39 cellular contexts compared by ENCODE assay signal in the genomic region with DNA sequence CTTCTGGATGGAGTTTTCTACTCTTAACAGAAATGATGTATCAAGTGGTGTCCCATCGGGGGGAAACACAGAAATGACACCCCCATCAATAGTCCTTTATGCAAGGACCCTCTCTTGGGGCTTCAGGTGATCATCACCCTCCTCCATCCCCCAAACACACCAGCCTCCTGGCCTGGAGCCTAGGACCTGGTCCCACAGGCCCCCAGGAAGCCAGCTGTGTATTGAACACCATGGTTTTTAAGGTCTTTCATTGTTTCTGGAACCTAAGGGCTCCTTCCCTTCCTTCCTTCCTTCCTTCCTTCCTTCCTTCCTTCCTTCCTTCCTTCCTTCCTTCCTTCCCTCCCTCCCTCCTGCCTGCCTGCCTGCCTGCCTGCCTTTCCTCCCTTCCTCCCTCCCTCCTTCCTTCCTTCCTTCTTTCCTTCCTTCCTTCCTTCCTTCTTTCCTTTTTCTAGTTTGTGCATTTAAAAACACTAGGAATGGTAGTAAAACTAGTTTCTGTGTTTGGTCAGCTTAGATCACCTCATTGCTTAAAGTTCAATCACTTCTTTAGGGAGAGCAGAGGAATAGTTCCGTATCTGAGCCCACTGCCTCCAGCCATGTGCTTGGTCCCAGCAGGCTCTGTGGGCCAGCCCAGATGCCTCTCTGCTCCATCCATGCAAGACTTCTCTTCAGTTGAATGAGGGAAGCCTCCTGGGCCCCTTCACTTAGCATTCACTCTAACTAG. TPM values are rescaled to one million over a fixed set of nuclear protein-coding genes. Genes with fewer than 3 reads are reported as not detected.
"Had no signal": no experiment of that assay in that cellular context is flagged by ENCODE, and none has a peak within 500 bp of the region (broad histone marks: within the 10 kb centered on the region; RNA-seq: fewer than 3 reads in every experiment).

No MANE protein-coding gene starts in this region.

- H3K36me3 Mint-ChIP-seq: activated CD8-positive, alpha-beta memory T cell treated with anti-CD3 and anti-CD28 coated beads, Interleukin-2, amount 10 ng/mL, durations not matched to agents 7 days and 5 days; activated naive CD4-positive, alpha-beta T cell treated with anti-CD3 and anti-CD28 coated beads, Interleukin-2, amount 10 ng/mL, durations not matched to agents 7 days and 5 days; activated naive CD4-positive, alpha-beta T cell treated with anti-CD3 and anti-CD28 coated beads, Interleukin-2, amount 50 U/mL, for 24 hours; activated naive CD8-positive, alpha-beta T cell; activated naive CD8-positive, alpha-beta T cell treated with anti-CD3 and anti-CD28 coated beads, Interleukin-2, amount 10 ng/mL, durations not matched to agents 7 days and 5 days; brain; WTC11 had no signal

- H3K27me3 Mint-ChIP-seq: activated CD4-positive, alpha-beta memory T cell treated with anti-CD3 and anti-CD28 coated beads, Interleukin-2, amount 10 ng/mL, durations not matched to agents 7 days and 5 days; activated CD4-positive, alpha-beta T cell treated with anti-CD3 and anti-CD28 coated beads, Interleukin-2, amount 10 ng/mL, durations not matched to agents 7 days and 5 days; activated CD8-positive, alpha-beta memory T cell treated with anti-CD3 and anti-CD28 coated beads, Interleukin-2, amount 10 ng/mL, durations not matched to agents 7 days and 5 days; activated naive CD8-positive, alpha-beta T cell treated with anti-CD3 and anti-CD28 coated beads, Interleukin-2, amount 10 ng/mL, durations not matched to agents 7 days and 5 days had no signal

- H3K4me3 Mint-ChIP-seq: activated CD4-positive, alpha-beta memory T cell treated with anti-CD3 and anti-CD28 coated beads, Interleukin-2, amount 10 ng/mL, durations not matched to agents 7 days and 5 days; activated CD4-positive, alpha-beta T cell treated with anti-CD3 and anti-CD28 coated beads for 36 hours; activated CD4-positive, alpha-beta T cell treated with anti-CD3 and anti-CD28 coated beads, Interleukin-2, amount 10 ng/mL, durations not matched to agents 7 days and 5 days; activated CD8-positive, alpha-beta memory T cell treated with anti-CD3 and anti-CD28 coated beads, Interleukin-2, amount 10 ng/mL, durations not matched to agents 7 days and 5 days; activated CD8-positive, alpha-beta T cell treated with anti-CD3 and anti-CD28 coated beads, Interleukin-2, amount 10 ng/mL, durations not matched to agents 7 days and 5 days; activated naive CD4-positive, alpha-beta T cell treated with anti-CD3 and anti-CD28 coated beads, Interleukin-2, amount 10 ng/mL, durations not matched to agents 7 days and 5 days; activated naive CD4-positive, alpha-beta T cell treated with anti-CD3 and anti-CD28 coated beads, Interleukin-2, amount 50 U/mL, for 24 hours; activated naive CD8-positive, alpha-beta T cell; activated naive CD8-positive, alpha-beta T cell treated with anti-CD3 and anti-CD28 coated beads, Interleukin-2, amount 10 ng/mL, durations not matched to agents 7 days and 5 days; activated naive CD8-positive, alpha-beta T cell treated with anti-CD3 and anti-CD28 coated beads, Interleukin-2, amount 50 U/mL, for 24 hours; activated T-cell treated with anti-CD3 and anti-CD28 coated beads, Interleukin-2, amount 50 U/mL, for 24 hours; brain; central memory CD8-positive, alpha-beta T cell; T-helper 2 cell treated with Interferon-gamma antibody and Interleukin-4, amounts not matched to agents 5 μg/mL and 100 μg/mL, for 36 hours; WTC11 had no signal

- H3K9me3 ChIP-seq: ascending aorta, colonic mucosa had no signal

- H3K27ac ChIP-seq: ascending aorta, cardiac muscle cell, colonic mucosa, WERI-Rb-1 had no signal

- H3K4me3 ChIP-seq: ascending aorta, cardiac muscle cell, colonic mucosa had no signal

- DNase-seq: activated CD4-positive, alpha-beta memory T cell treated with anti-CD3 and anti-CD28 coated beads, Interleukin-2, amount 10 ng/mL, durations not matched to agents 7 days and 5 days; activated CD4-positive, alpha-beta T cell treated with anti-CD3 and anti-CD28 coated beads for 1 hour; activated CD4-positive, alpha-beta T cell treated with anti-CD3 and anti-CD28 coated beads for 36 hours; activated CD4-positive, alpha-beta T cell treated with anti-CD3 and anti-CD28 coated beads for 48 hours; activated CD4-positive, alpha-beta T cell treated with anti-CD3 and anti-CD28 coated beads, Interleukin-2, amount 10 ng/mL, durations not matched to agents 7 days and 5 days; activated CD4-positive, alpha-beta T cell treated with anti-CD3 and anti-CD28 coated beads, Interleukin-2, amount 50 U/mL, for 48 hours; activated CD4-positive, CD25-positive, alpha-beta regulatory T cell; activated CD8-positive, alpha-beta memory T cell treated with anti-CD3 and anti-CD28 coated beads for 24 hours; activated CD8-positive, alpha-beta memory T cell treated with anti-CD3 and anti-CD28 coated beads, Interleukin-2, amount 10 ng/mL, durations not matched to agents 7 days and 5 days; activated CD8-positive, alpha-beta memory T cell treated with anti-CD3 and anti-CD28 coated beads, Interleukin-2, amount 50 U/mL, for 48 hours; activated CD8-positive, alpha-beta T cell treated with anti-CD3 and anti-CD28 coated beads, Interleukin-2, amount 10 ng/mL, durations not matched to agents 7 days and 5 days; activated effector memory CD4-positive, alpha-beta T cell treated with Interleukin-2 at 50 U/mL for 16 hours; activated gamma-delta T cell; activated naive CD4-positive, alpha-beta T cell treated with anti-CD3 and anti-CD28 coated beads, Interleukin-2, amount 10 ng/mL, durations not matched to agents 7 days and 5 days; activated naive CD4-positive, alpha-beta T cell treated with Interleukin-2 at 50 U/mL for 16 hours; activated naive CD8-positive, alpha-beta T cell treated with anti-CD3 and anti-CD28 coated beads, Interleukin-2, amount 10 ng/mL, durations not matched to agents 7 days and 5 days; activated naive CD8-positive, alpha-beta T cell treated with anti-CD3 and anti-CD28 coated beads, Interleukin-2, amount 50 U/mL, for 24 hours; activated T-cell treated with anti-CD3 and anti-CD28 coated beads, Interleukin-2, amount 50 U/mL, for 24 hours; activated T-cell treated with anti-CD3 and anti-CD28 coated beads, Interleukin-2, amount 50 U/mL, for 48 hours; amygdala; anterior cingulate cortex; caudate nucleus; cerebellar nuclear complex; colonic mucosa; T-helper 2 cell; T-helper 9 cell; WERI-Rb-1 had no signal

- ATAC-seq: activated CD4-positive, alpha-beta T cell treated with anti-CD3 and anti-CD28 coated beads for 36 hours; activated CD4-positive, CD25-positive, alpha-beta regulatory T cell treated with anti-CD3 and anti-CD28 coated beads, Interleukin-2, amount 50 U/mL, for 24 hours; activated CD8-positive, alpha-beta memory T cell treated with anti-CD3 and anti-CD28 coated beads, Interleukin-2, amount 10 ng/mL, durations not matched to agents 7 days and 5 days; activated CD8-positive, alpha-beta T cell treated with anti-CD3 and anti-CD28 coated beads, Interleukin-2, amount 10 ng/mL, durations not matched to agents 7 days and 5 days; activated naive CD8-positive, alpha-beta T cell treated with anti-CD3 and anti-CD28 coated beads, Interleukin-2, amount 50 U/mL, for 24 hours; WTC11 had no signal

- H3K36me3 ChIP-seq: ascending aorta, cardiac muscle cell, colonic mucosa, WERI-Rb-1 had no signal

- H3K27me3 ChIP-seq: ascending aorta, colonic mucosa had no signal

- H3K4me1 ChIP-seq: ascending aorta, colonic mucosa had no signal

- H3K9me3 Mint-ChIP-seq: activated CD4-positive, alpha-beta memory T cell treated with anti-CD3 and anti-CD28 coated beads, Interleukin-2, amount 10 ng/mL, durations not matched to agents 7 days and 5 days; activated CD4-positive, alpha-beta T cell treated with anti-CD3 and anti-CD28 coated beads, Interleukin-2, amount 10 ng/mL, durations not matched to agents 7 days and 5 days; activated naive CD4-positive, alpha-beta T cell treated with anti-CD3 and anti-CD28 coated beads, Interleukin-2, amount 10 ng/mL, durations not matched to agents 7 days and 5 days; activated naive CD4-positive, alpha-beta T cell treated with anti-CD3 and anti-CD28 coated beads, Interleukin-2, amount 50 U/mL, for 24 hours; activated naive CD8-positive, alpha-beta T cell treated with anti-CD3 and anti-CD28 coated beads, Interleukin-2, amount 10 ng/mL, durations not matched to agents 7 days and 5 days; activated naive CD8-positive, alpha-beta T cell treated with anti-CD3 and anti-CD28 coated beads, Interleukin-2, amount 50 U/mL, for 24 hours; activated T-cell treated with anti-CD3 and anti-CD28 coated beads, Interleukin-2, amount 50 U/mL, for 24 hours; activated T-helper 2 cell treated with anti-CD3 and anti-CD28 coated beads, Interferon-gamma antibody, Interleukin-2, Interleukin-4, amounts not matched to agents 10 μg/mL and 5 μg/mL and 100 μg/mL, durations not matched to agents 14 hours and 24 hours and 36 hours; central memory CD8-positive, alpha-beta T cell; T-helper 2 cell treated with Interferon-gamma antibody and Interleukin-4, amounts not matched to agents 5 μg/mL and 100 μg/mL, for 36 hours; WTC11 had no signal

- H3K4me1 Mint-ChIP-seq: activated CD4-positive, alpha-beta memory T cell treated with anti-CD3 and anti-CD28 coated beads, Interleukin-2, amount 10 ng/mL, durations not matched to agents 7 days and 5 days; activated CD4-positive, alpha-beta T cell treated with anti-CD3 and anti-CD28 coated beads for 36 hours; activated CD4-positive, alpha-beta T cell treated with anti-CD3 and anti-CD28 coated beads, Interleukin-2, amount 10 ng/mL, durations not matched to agents 7 days and 5 days; activated CD8-positive, alpha-beta memory T cell treated with anti-CD3 and anti-CD28 coated beads, Interleukin-2, amount 10 ng/mL, durations not matched to agents 7 days and 5 days; activated naive CD4-positive, alpha-beta T cell treated with anti-CD3 and anti-CD28 coated beads, Interleukin-2, amount 10 ng/mL, durations not matched to agents 7 days and 5 days; activated naive CD4-positive, alpha-beta T cell treated with anti-CD3 and anti-CD28 coated beads, Interleukin-2, amount 50 U/mL, for 24 hours; activated naive CD8-positive, alpha-beta T cell treated with anti-CD3 and anti-CD28 coated beads, Interleukin-2, amount 10 ng/mL, durations not matched to agents 7 days and 5 days; activated naive CD8-positive, alpha-beta T cell treated with anti-CD3 and anti-CD28 coated beads, Interleukin-2, amount 50 U/mL, for 24 hours; brain; central memory CD8-positive, alpha-beta T cell; WTC11 had no signal

- H3K27ac Mint-ChIP-seq: activated CD4-positive, alpha-beta memory T cell treated with anti-CD3 and anti-CD28 coated beads, Interleukin-2, amount 10 ng/mL, durations not matched to agents 7 days and 5 days; activated CD4-positive, alpha-beta T cell treated with anti-CD3 and anti-CD28 coated beads for 36 hours; activated CD4-positive, alpha-beta T cell treated with anti-CD3 and anti-CD28 coated beads, Interleukin-2, amount 10 ng/mL, durations not matched to agents 7 days and 5 days; activated CD8-positive, alpha-beta memory T cell treated with anti-CD3 and anti-CD28 coated beads, Interleukin-2, amount 10 ng/mL, durations not matched to agents 7 days and 5 days; activated CD8-positive, alpha-beta T cell treated with anti-CD3 and anti-CD28 coated beads, Interleukin-2, amount 10 ng/mL, durations not matched to agents 7 days and 5 days; activated naive CD4-positive, alpha-beta T cell treated with anti-CD3 and anti-CD28 coated beads, Interleukin-2, amount 10 ng/mL, durations not matched to agents 7 days and 5 days; activated naive CD4-positive, alpha-beta T cell treated with anti-CD3 and anti-CD28 coated beads, Interleukin-2, amount 50 U/mL, for 24 hours; activated naive CD8-positive, alpha-beta T cell; activated naive CD8-positive, alpha-beta T cell treated with anti-CD3 and anti-CD28 coated beads, Interleukin-2, amount 10 ng/mL, durations not matched to agents 7 days and 5 days; activated naive CD8-positive, alpha-beta T cell treated with anti-CD3 and anti-CD28 coated beads, Interleukin-2, amount 50 U/mL, for 24 hours; activated T-cell treated with anti-CD3 and anti-CD28 coated beads, Interleukin-2, amount 50 U/mL, for 24 hours; activated T-helper 2 cell treated with anti-CD3 and anti-CD28 coated beads, Interferon-gamma antibody, Interleukin-2, Interleukin-4, amounts not matched to agents 10 μg/mL and 5 μg/mL and 100 μg/mL, durations not matched to agents 14 hours and 24 hours and 36 hours; brain; T-helper 2 cell treated with Interferon-gamma antibody and Interleukin-4, amounts not matched to agents 5 μg/mL and 100 μg/mL, for 36 hours; WTC11 had no signal

RNA-seq across cellular contexts. Expression of gene ASIC2, which starts 23.6 kb away (rescaled TPM):
- total RNA-seq: activated CD4-positive, alpha-beta memory T cell treated with anti-CD3 and anti-CD28 coated beads, Interleukin-2, amount 10 ng/mL, durations not matched to agents 7 days and 5 days; activated CD4-positive, alpha-beta T cell treated with anti-CD3 and anti-CD28 coated beads for 36 hours; activated CD4-positive, alpha-beta T cell treated with anti-CD3 and anti-CD28 coated beads, Interleukin-2, amount 10 ng/mL, durations not matched to agents 7 days and 5 days; activated CD8-positive, alpha-beta memory T cell treated with anti-CD3 and anti-CD28 coated beads, Interleukin-2, amount 10 ng/mL, durations not matched to agents 7 days and 5 days; activated CD8-positive, alpha-beta T cell treated with anti-CD3 and anti-CD28 coated beads, Interleukin-2, amount 10 ng/mL, durations not matched to agents 7 days and 5 days; activated naive CD8-positive, alpha-beta T cell treated with anti-CD3 and anti-CD28 coated beads, Interleukin-2, amount 10 ng/mL, durations not matched to agents 7 days and 5 days; activated T-helper 2 cell treated with anti-CD3 and anti-CD28 coated beads, Interferon-gamma antibody, Interleukin-2, Interleukin-4, amounts not matched to agents 10 μg/mL and 5 μg/mL and 100 μg/mL, durations not matched to agents 14 hours and 24 hours and 36 hours; ascending aorta; bronchial epithelial cell; cardiac muscle cell; chondrocyte had no signal
- polyA plus RNA-seq: cardiac muscle cell had no signal
